Comparison of ENCODE assay signal across 8 cellular contexts in the genomic region with DNA sequence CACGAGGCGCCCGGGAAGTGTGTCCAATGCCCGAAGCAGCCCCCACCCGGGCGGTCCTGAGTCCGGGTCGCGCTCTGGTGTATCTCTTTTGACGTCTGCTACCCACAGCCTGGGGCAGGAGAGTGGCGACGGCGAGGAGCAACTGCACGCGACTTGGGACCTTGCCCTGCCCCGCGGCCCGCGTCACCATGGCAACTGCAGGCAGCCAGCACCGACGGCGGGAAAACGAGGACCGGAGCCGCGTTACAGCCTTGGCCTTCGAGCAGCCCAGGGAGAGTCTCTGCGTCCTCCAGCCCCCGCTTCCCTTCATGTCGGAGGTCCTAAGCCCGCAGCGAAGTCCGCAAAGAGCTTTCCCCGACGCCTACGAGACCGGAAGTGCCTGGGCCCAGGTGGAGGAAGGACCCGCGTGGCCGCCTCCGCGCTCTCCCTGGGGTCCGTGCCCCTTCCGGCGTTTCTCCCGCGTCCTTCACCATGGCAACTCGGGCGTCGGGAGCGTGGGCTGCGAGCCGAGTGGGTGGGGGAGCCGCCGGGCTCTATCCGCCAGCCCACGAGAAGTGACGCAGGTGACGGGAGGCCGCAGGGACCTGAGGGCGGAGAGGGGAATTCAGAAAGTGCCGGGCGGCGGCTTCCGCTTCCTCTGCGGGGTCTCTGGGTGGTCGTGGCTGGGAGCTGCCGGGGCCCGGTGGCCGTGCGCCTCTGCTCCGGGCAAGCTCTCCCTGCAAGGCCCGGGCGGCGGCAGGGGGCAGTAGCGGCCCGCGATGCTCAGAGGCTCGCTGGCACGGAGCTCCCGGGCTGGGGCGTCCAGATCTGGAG.
DNase-seq lines count a peak whose midpoint lies in the region; ATAC-seq and TF ChIP-seq lines count a peak whose summit lies in the region.

No MANE protein-coding gene starts in this region.

- H4K20me1 ChIP-seq in DOHH2 (ENCODE audit: control insufficient read depth, insufficient read depth, low read depth, low read length) = no peaks in the 10 kb centered on the region
- no peaks in the 10 kb centered on the region for H4K20me1 ChIP-seq in HCT116 (ENCODE audit: insufficient read depth)

- H3K9ac ChIP-seq in HCT116 (ENCODE audit: low read length) (0 out of 2 replicates have a peak overlapping the region, but pooled peaks have one; percentile 11), duodenal mucosa (ENCODE audit: low read depth in 1 of 2, low read length in 2 of 2) (peak overlapping the region; percentile 31 to 57)

- peak overlapping the region; percentile 65 for H3K4me3 ChIP-seq in DOHH2 (ENCODE audit: low read length)
- peak overlapping the region; percentile 40 to 56 for H3K4me3 ChIP-seq in HCT116 (replicated peaks in 1 of 2; ENCODE audit: low read depth in 1 of 2, low read length in 2 of 2)
- H3K4me3 ChIP-seq in duodenal mucosa (ENCODE audit: low read depth in 1 of 2, low read length in 2 of 2) = peak overlapping the region; percentile 76 to 77
- peak overlapping the region; percentile 60 for H3K4me3 ChIP-seq in lower lobe of right lung

- TF ChIP-seq POLR2A in HCT116 (IDR thresholded peaks at IDR 0.05; ENCODE audit: borderline replicate concordance, extremely low read depth, insufficient read depth, insufficient read length) = no peak

- H3F3A ChIP-seq in DOHH2 (ENCODE audit: control insufficient read depth, insufficient read depth) = no peaks in the 10 kb centered on the region

- CTCF ChIA-PET in HCT116 (lab: Charles Lee) = interaction anchor here (0.6 to 2.4 kb wide), 33 partner anchors 9 to 1589 kb away, joined by 3 to 53 read pairs (median 4); no protein-coding TSS in a partner anchor

- peak; percentile 64 for TF ChIP-seq CTCF in DOHH2 (IDR thresholded peaks at IDR 0.05; ENCODE audit: low read depth, low read length, poor library complexity, severe bottlenecking)
- TF ChIP-seq CTCF in HCT116 (IDR thresholded peaks at IDR 0.05 in 2 of 3, conservative IDR thresholded peaks at IDR 0.05 in 1 of 3; ENCODE audit: borderline replicate concordance in 1 of 3, insufficient read depth in 1 of 3, low read depth in 2 of 3, low read length in 2 of 3) = peak; percentile 68 to 84 (median 77)
- TF ChIP-seq CTCF in lower lobe of right lung (IDR thresholded peaks at IDR 0.05) = peak; percentile 77

- H3K27ac ChIP-seq in DOHH2 (ENCODE audit: low read depth, low read length) (no peak overlapping the region), HCT116 (ENCODE audit: low read depth, low read length) (peak overlapping the region; percentile 11; the same call in 1 of the 2 replicates), duodenal mucosa (ENCODE audit: low read depth, low read length) (no peak overlapping the region), lower lobe of right lung (no peak overlapping the region)

- H3K9me2 ChIP-seq in DOHH2 (replicated peaks; ENCODE audit: control insufficient read depth, low read length) (no peaks in the 10 kb centered on the region), HCT116 (ENCODE audit: insufficient read depth) (no peaks in the 10 kb centered on the region)

- no TSS peak for BruUV-seq in HCT116 (replicated peaks; lab: Mats Ljungman, UMichigan)

- RAD21 ChIA-PET in HCT116 (lab: Charles Lee; ENCODE audit: low non-redundant PET in 1 of 2, low total read pairs in 2 of 2, uncharacterized antibody in 2 of 2, unreplicated experiment in 2 of 2) = interaction anchor here (1.1 to 1.3 kb wide), 2 partner anchors 245 kb away, joined by 3 to 5 read pairs; no protein-coding TSS in a partner anchor

- H2AFZ ChIP-seq in HCT116 (ENCODE audit: low read depth, low read length, poor library complexity, severe bottlenecking) = peak overlapping the region; percentile 97

- H3K27me3 ChIP-seq in DOHH2 (ENCODE audit: control insufficient read depth, low read length) (peaks cover 23% of the 10 kb centered on the region), HCT116 (ENCODE audit: insufficient read depth, low read length) (no peaks in the 10 kb centered on the region), duodenal mucosa (ENCODE audit: control insufficient read depth in 1 of 2, insufficient read depth in 2 of 2, low read length in 2 of 2) (no peaks in the 10 kb centered on the region), lower lobe of right lung (ENCODE audit: low read depth) (peaks cover 37% of the 10 kb centered on the region)

- H3K4me2 ChIP-seq in DOHH2 (ENCODE audit: low read length) (peak overlapping the region; percentile 67), HCT116 (ENCODE audit: low read length) (peak overlapping the region; percentile 84)

- peak; percentile 99 for ATAC-seq in HCT116
- ATAC-seq in lower lobe of right lung = peak; percentile 93 to 95
- no peak for ATAC-seq in HG03457 (IDR thresholded peaks at IDR 0.05; ENCODE audit: unreplicated experiment)

- H3K36me3 ChIP-seq in DOHH2 (ENCODE audit: control insufficient read depth, low read length) = no peaks in the 10 kb centered on the region
- no peaks in the 10 kb centered on the region for H3K36me3 ChIP-seq in HCT116 (ENCODE audit: control insufficient read depth in 1 of 2, insufficient read depth in 2 of 2, low read length in 2 of 2)
- no peaks in the 10 kb centered on the region for H3K36me3 ChIP-seq in duodenal mucosa (ENCODE audit: control insufficient read depth in 1 of 2, insufficient read depth in 2 of 2, low read length in 2 of 2)
- no peaks in the 10 kb centered on the region for H3K36me3 ChIP-seq in lower lobe of right lung

- peak; percentile 29 for DNase-seq in HCT116 (ENCODE audit: low read depth, low spot score)
- DNase-seq in NCI-H2171 (lab: John Stamatoyannopoulos, UW) = peak; percentile 78
- DNase-seq in activated CD4-positive, alpha-beta T cell treated with anti-CD3 and anti-CD28 coated beads, Interleukin-2, amount 50 U/mL, for 4 hours = peak; percentile 73 to 82
- DNase-seq in lower lobe of right lung = peak; percentile 86
- peak; percentile 62 to 64 for DNase-seq in stimulated activated CD4-positive, alpha-beta T cell treated with anti-CD3 and anti-CD28 coated beads, Interleukin-4, amount 100 ng/mL, for 48 hours (ENCODE audit: low read depth in 2 of 2)

- no peaks in the 10 kb centered on the region for H3K79me2 ChIP-seq in DOHH2 (ENCODE audit: control insufficient read depth, low read length)
- no peaks in the 10 kb centered on the region for H3K79me2 ChIP-seq in HCT116 (ENCODE audit: insufficient read depth, low read length)

- POLR2A ChIA-PET in HCT116 (lab: Charles Lee) = interaction anchor here (0.6 to 1.4 kb wide), 3 partner anchors 180 to 446 kb away, joined by 3 to 4 read pairs (median 3); a partner anchor contains a TSS

- H3K9me3 ChIP-seq in DOHH2 (ENCODE audit: control insufficient read depth, insufficient read depth, low read length) = no peaks in the 10 kb centered on the region
- no peaks in the 10 kb centered on the region for H3K9me3 ChIP-seq in HCT116 (ENCODE audit: control insufficient read depth in 1 of 2, insufficient read depth in 1 of 2, low read depth in 1 of 2, low read length in 2 of 2)
- no peaks in the 10 kb centered on the region for H3K9me3 ChIP-seq in duodenal mucosa (ENCODE audit: control insufficient read depth in 1 of 2, low read length in 2 of 2)
- H3K9me3 ChIP-seq in lower lobe of right lung = no peaks in the 10 kb centered on the region

- H3K4me1 ChIP-seq in DOHH2 (ENCODE audit: control insufficient read depth, low read length) (peaks cover 6% of the 10 kb centered on the region), HCT116 (ENCODE audit: control insufficient read depth in 1 of 2, insufficient read depth in 2 of 2, low read length in 2 of 2) (peaks cover 4 to 15% of the 10 kb centered on the region in 2 experiments; a peak in 2 of 4 replicates), duodenal mucosa (ENCODE audit: control insufficient read depth in 1 of 2, insufficient read depth in 2 of 2, low read length in 2 of 2) (peaks cover 4 to 13% of the 10 kb centered on the region in 2 donors), lower lobe of right lung (peaks cover 18% of the 10 kb centered on the region)

- intact Hi-C loops in HCT116 (cut with micrococcal nuclease) = loop anchor here (1.0 to 10.0 kb wide), 3 partner anchors 196 to 468 kb away; no protein-coding TSS in a partner anchor
- intact Hi-C loops in lower lobe of right lung (cut with DNase I) = no loop called here

- TF ChIP-seq RAD21 in HCT116 (IDR thresholded peaks at IDR 0.05; ENCODE audit: low read depth) = peak; percentile 87

TF ChIP-seq in HCT116, 20 proteins besides CTCF, POLR2A, EP300 and RAD21 (continues in another document):
- TF ChIP-seq SIN3A (IDR thresholded peaks at IDR 0.05; ENCODE audit: low read depth) = no peak
- TF ChIP-seq SP1 (IDR thresholded peaks at IDR 0.05; ENCODE audit: low read depth) = no peak
- TF ChIP-seq, protein P1, sequence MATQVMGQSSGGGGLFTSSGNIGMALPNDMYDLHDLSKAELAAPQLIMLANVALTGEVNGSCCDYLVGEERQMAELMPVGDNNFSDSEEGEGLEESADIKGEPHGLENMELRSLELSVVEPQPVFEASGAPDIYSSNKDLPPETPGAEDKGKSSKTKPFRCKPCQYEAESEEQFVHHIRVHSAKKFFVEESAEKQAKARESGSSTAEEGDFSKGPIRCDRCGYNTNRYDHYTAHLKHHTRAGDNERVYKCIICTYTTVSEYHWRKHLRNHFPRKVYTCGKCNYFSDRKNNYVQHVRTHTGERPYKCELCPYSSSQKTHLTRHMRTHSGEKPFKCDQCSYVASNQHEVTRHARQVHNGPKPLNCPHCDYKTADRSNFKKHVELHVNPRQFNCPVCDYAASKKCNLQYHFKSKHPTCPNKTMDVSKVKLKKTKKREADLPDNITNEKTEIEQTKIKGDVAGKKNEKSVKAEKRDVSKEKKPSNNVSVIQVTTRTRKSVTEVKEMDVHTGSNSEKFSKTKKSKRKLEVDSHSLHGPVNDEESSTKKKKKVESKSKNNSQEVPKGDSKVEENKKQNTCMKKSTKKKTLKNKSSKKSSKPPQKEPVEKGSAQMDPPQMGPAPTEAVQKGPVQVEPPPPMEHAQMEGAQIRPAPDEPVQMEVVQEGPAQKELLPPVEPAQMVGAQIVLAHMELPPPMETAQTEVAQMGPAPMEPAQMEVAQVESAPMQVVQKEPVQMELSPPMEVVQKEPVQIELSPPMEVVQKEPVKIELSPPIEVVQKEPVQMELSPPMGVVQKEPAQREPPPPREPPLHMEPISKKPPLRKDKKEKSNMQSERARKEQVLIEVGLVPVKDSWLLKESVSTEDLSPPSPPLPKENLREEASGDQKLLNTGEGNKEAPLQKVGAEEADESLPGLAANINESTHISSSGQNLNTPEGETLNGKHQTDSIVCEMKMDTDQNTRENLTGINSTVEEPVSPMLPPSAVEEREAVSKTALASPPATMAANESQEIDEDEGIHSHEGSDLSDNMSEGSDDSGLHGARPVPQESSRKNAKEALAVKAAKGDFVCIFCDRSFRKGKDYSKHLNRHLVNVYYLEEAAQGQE (IDR thresholded peaks at IDR 0.05; ENCODE audit: low read depth) = no peak
- TF ChIP-seq JUND (IDR thresholded peaks at IDR 0.05) = no peak
- TF ChIP-seq, protein P2, sequence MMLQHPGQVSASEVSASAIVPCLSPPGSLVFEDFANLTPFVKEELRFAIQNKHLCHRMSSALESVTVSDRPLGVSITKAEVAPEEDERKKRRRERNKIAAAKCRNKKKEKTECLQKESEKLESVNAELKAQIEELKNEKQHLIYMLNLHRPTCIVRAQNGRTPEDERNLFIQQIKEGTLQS (IDR thresholded peaks at IDR 0.05) = no peak
- no peak for TF ChIP-seq EGR1 (IDR thresholded peaks at IDR 0.05; ENCODE audit: low read depth)
- no peak for TF ChIP-seq YY1 (IDR thresholded peaks at IDR 0.05; ENCODE audit: extremely low read depth, insufficient replicate concordance, low read depth, low read length)

Comparison
In these comparisons a context has a peak if more than half of its experiments do, and no peak if none do; other contexts are left out.
1. DNase-seq: peak in every context shown above with its lines; median percentile 86 in lower lobe of right lung; 78 in NCI-H2171; 78 in activated CD4-positive, alpha-beta T cell treated with anti-CD3 and anti-CD28 coated beads, Interleukin-2, amount 50 U/mL, for 4 hours; 63 in stimulated activated CD4-positive, alpha-beta T cell treated with anti-CD3 and anti-CD28 coated beads, Interleukin-4, amount 100 ng/mL, for 48 hours; 29 in HCT116.